In genomic region chr2:27771202-27771547, GRCh38 we compare ENCODE assay signal across 8 cellular contexts. TPM values are rescaled to one million over a fixed set of nuclear protein-coding genes. Genes with fewer than 3 reads are reported as not detected.
DNase-seq lines count a peak whose midpoint lies in the region; ATAC-seq, FAIRE-seq and TF ChIP-seq lines count a peak whose summit lies in the region.

No MANE protein-coding gene starts in this region.

- H3K27ac ChIP-seq in thymus (ENCODE audit: low read depth): peak overlapping the region; percentile 93

- peak overlapping the region; percentile 80 for H3K4me3 ChIP-seq in kidney epithelial cell (ENCODE audit: low read depth, low read length)
- peak overlapping the region; percentile 96 for H3K4me3 ChIP-seq in thymus (ENCODE audit: low read length)

- H3K4me1 Mint-ChIP-seq in activated T-helper 1 cell treated with anti-CD3 and anti-CD28 coated beads, Interleukin-12 subunit alpha, Interleukin-12 subunit beta, Interleukin-2, Interleukin-4 antibody, amounts not matched to agents 30 ng/mL and 10 ng/mL and 1 ng/mL, durations not matched to agents 14 hours and 24 hours and 36 hours (ENCODE audit: low read depth): peaks cover 45% of the 10 kb centered on the region

- H3K27me3 Mint-ChIP-seq in activated T-helper 1 cell treated with anti-CD3 and anti-CD28 coated beads, Interleukin-12 subunit alpha, Interleukin-12 subunit beta, Interleukin-2, Interleukin-4 antibody, amounts not matched to agents 30 ng/mL and 10 ng/mL and 1 ng/mL, durations not matched to agents 14 hours and 24 hours and 36 hours (ENCODE audit: insufficient read depth): no peaks in the 10 kb centered on the region

- H3K27me3 ChIP-seq in kidney epithelial cell (ENCODE audit: control insufficient read depth, insufficient read depth, low read length) (no peaks in the 10 kb centered on the region), thymus (ENCODE audit: control insufficient read depth, insufficient read depth) (no peaks in the 10 kb centered on the region)

- peak; percentile 12 for ATAC-seq in HG02623 (IDR thresholded peaks at IDR 0.05; ENCODE audit: unreplicated experiment)

- FAIRE-seq in frontal cortex (lab: Jason Lieb, UNC): no peak

- H3K4me1 ChIP-seq in thymus (ENCODE audit: control insufficient read depth, insufficient read depth, low read length): peaks cover 3% of the 10 kb centered on the region

- peak overlapping the region; percentile 96 for H3K27ac Mint-ChIP-seq in activated T-helper 1 cell treated with anti-CD3 and anti-CD28 coated beads, Interleukin-12 subunit alpha, Interleukin-12 subunit beta, Interleukin-2, Interleukin-4 antibody, amounts not matched to agents 30 ng/mL and 10 ng/mL and 1 ng/mL, durations not matched to agents 14 hours and 24 hours and 36 hours

- H3K4me3 Mint-ChIP-seq in activated T-helper 1 cell treated with anti-CD3 and anti-CD28 coated beads, Interleukin-12 subunit alpha, Interleukin-12 subunit beta, Interleukin-2, Interleukin-4 antibody, amounts not matched to agents 30 ng/mL and 10 ng/mL and 1 ng/mL, durations not matched to agents 14 hours and 24 hours and 36 hours: peak overlapping the region; percentile 99

- no peaks in the 10 kb centered on the region for H3K9me3 Mint-ChIP-seq in activated T-helper 1 cell treated with anti-CD3 and anti-CD28 coated beads, Interleukin-12 subunit alpha, Interleukin-12 subunit beta, Interleukin-2, Interleukin-4 antibody, amounts not matched to agents 30 ng/mL and 10 ng/mL and 1 ng/mL, durations not matched to agents 14 hours and 24 hours and 36 hours

- WGBS in thymus: 15% methylated on average over 13 of the region's 13 CpGs

- CTCF ChIA-PET in GM10248 (lab: Yijun Ruan, JAX): no interaction called here

- H3K36me3 ChIP-seq in kidney epithelial cell (ENCODE audit: control insufficient read depth, insufficient read depth, low read length) (no peaks in the 10 kb centered on the region), thymus (ENCODE audit: control insufficient read depth, insufficient read depth) (no peaks in the 10 kb centered on the region)

- DNase-seq in GM10248 (ENCODE audit: extremely low spot score) (peak; percentile 28), kidney epithelial cell (ENCODE audit: low read depth) (no peak), NCI-H1092 (lab: John Stamatoyannopoulos, UW) (no peak), frontal cortex (ENCODE audit: low spot score in 2 of 2) (no peak), GM10266 (ENCODE audit: extremely low spot score) (no peak)
- no peak for DNase-seq in activated T-helper 1 cell treated with anti-CD3 and anti-CD28 coated beads, Interleukin-12 subunit alpha, Interleukin-12 subunit beta, Interleukin-2, Interleukin-4 antibody, amounts not matched to agents 30 ng/mL and 10 ng/mL and 1 ng/mL, durations not matched to agents 14 hours and 24 hours and 36 hours (ENCODE audit: low spot score)

- POLR2A ChIA-PET in GM10248 (lab: Yijun Ruan, JAX): no interaction called here

- no peak for TF ChIP-seq CTCF in GM10248 (IDR thresholded peaks at IDR 0.05; ENCODE audit: control extremely low read depth, extremely low read depth, low read depth, missing control alignments)
- TF ChIP-seq CTCF in kidney epithelial cell (IDR thresholded peaks at IDR 0.05; ENCODE audit: insufficient read depth, low read length, poor library complexity, severe bottlenecking): no peak
- no peak for TF ChIP-seq CTCF in GM10266 (IDR thresholded peaks at IDR 0.05; ENCODE audit: control insufficient read depth, insufficient read depth, low read depth, missing control alignments)

- intact Hi-C loops in activated T-helper 1 cell treated with anti-CD3 and anti-CD28 coated beads, Interleukin-12 subunit alpha, Interleukin-12 subunit beta, Interleukin-2, Interleukin-4 antibody, amounts not matched to agents 30 ng/mL and 10 ng/mL and 1 ng/mL, durations not matched to agents 14 hours and 24 hours and 36 hours (cut with micrococcal nuclease): loop anchor here (1.0 to 2.0 kb wide), 6 partner anchors 108 to 980 kb away; partner anchors contain the start of genes BABAM2, PPP1CB, RBKS and SLC4A1AP

- no peaks in the 10 kb centered on the region for H3K9me3 ChIP-seq in thymus (ENCODE audit: control insufficient read depth)

- H3K36me3 Mint-ChIP-seq in activated T-helper 1 cell treated with anti-CD3 and anti-CD28 coated beads, Interleukin-12 subunit alpha, Interleukin-12 subunit beta, Interleukin-2, Interleukin-4 antibody, amounts not matched to agents 30 ng/mL and 10 ng/mL and 1 ng/mL, durations not matched to agents 14 hours and 24 hours and 36 hours (ENCODE audit: low read depth): peaks cover 22% of the 10 kb centered on the region

RNA-seq across cellular contexts. Expression of gene MRPL33, which starts 0.3 kb away (rescaled TPM):
- total RNA-seq in activated T-helper 1 cell treated with anti-CD3 and anti-CD28 coated beads, Interleukin-12 subunit alpha, Interleukin-12 subunit beta, Interleukin-2, Interleukin-4 antibody, amounts not matched to agents 30 ng/mL and 10 ng/mL and 1 ng/mL, durations not matched to agents 14 hours and 24 hours and 36 hours: 55.4 and 55.9 TPM in 2 replicates
- total RNA-seq in kidney epithelial cell (121 and 139 TPM in 2 replicates), frontal cortex (56.7 TPM)
- 147 TPM for polyA plus RNA-seq in thymus
